8 cellular contexts compared by ENCODE assay signal in the genomic region with DNA sequence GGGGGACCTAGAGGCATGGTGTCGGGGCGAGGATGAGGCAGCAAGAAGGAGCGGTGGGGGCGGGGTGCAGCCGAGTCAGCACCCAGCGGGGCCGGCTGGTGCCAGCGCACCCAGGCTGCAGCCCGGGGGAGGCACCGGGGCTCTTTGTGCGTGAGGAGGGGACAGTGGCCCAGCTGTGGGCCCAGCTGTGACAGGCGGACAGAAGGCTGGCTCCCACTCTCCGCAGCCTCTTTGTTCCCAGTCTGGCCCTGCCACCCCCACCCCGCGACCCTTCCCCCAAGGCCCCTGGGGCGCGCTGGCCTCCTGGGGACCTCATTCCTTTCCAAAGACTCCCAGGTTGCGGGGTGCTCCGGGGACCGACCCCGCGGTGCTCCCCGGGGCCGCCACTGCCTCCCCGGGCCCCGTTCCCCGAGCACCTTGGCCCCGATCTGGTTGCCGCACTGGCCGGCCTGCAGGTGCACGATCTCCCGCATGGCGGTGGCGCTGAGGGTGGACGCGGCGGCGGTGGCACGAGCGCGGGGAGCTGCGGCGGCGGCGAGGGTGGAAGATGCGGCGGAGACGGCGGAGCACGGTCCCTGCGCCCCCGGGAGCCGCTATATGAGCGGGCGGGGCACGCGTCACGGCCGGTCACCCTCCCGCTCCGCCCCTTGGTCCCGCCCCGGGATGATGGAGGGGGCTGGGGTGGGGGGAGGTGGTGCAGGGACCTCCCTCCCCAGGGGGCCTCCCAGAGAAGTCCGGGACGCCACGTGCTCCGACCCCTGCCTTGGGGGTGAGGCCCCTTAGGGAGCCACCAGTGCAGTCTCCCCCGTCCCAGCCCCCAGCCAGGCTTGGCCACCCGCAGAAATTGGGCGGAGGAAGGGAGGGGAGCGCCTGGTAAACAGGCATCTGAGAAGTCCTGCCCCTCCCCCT. TPM values are rescaled to one million over a fixed set of nuclear protein-coding genes. Genes with fewer than 3 reads are reported as not detected.
DNase-seq lines count a peak whose midpoint lies in the region; ATAC-seq, FAIRE-seq and TF ChIP-seq lines count a peak whose summit lies in the region.

A gene (minus strand): TSS at position 570 of the 909 bp plus-strand sequence. CDS start 97 bp downstream, at position 473.

- no peak for TF ChIP-seq CTCF in WTC11 (IDR thresholded peaks at IDR 0.05)
- no peak for TF ChIP-seq CTCF in endothelial cell of umbilical vein (IDR thresholded peaks at IDR 0.05; ENCODE audit: extremely low read depth in 1 of 2, insufficient read depth in 1 of 2, low read depth in 1 of 2, low read length in 2 of 2)
- peak; percentile 23 for TF ChIP-seq CTCF in neural crest cell (conservative IDR thresholded peaks at IDR 0.05)

- no peaks in the 10 kb centered on the region for H3K9me1 ChIP-seq in endothelial cell of umbilical vein (replicated peaks; ENCODE audit: control insufficient read depth, extremely low read depth, insufficient read depth, low read length)

- TF ChIP-seq POLR2A in endothelial cell of umbilical vein (IDR thresholded peaks at IDR 0.05; ENCODE audit: low read depth, low read length): no peak

- H3K27ac ChIP-seq in endothelial cell of umbilical vein (ENCODE audit: insufficient read depth, low read depth, low read length): no peak within 1 kb of the TSS

- H3K9me3 ChIP-seq in endothelial cell of umbilical vein (replicated peaks; ENCODE audit: control insufficient read depth, insufficient read depth, low read length): no peaks in the 10 kb centered on the region

- no peak within 1 kb of the TSS for H2AFZ ChIP-seq in endothelial cell of umbilical vein (ENCODE audit: low read depth, low read length)

- H3K4me1 ChIP-seq in endothelial cell of umbilical vein (ENCODE audit: control insufficient read depth, extremely low read depth, insufficient read depth, low read length): no peaks in the 10 kb centered on the region

- H3K9me3 Mint-ChIP-seq in WTC11 (no peaks in the 10 kb centered on the region), neural crest cell (no peaks in the 10 kb centered on the region)

- no peak within 1 kb of the TSS for H3K9ac ChIP-seq in endothelial cell of umbilical vein (replicated peaks; ENCODE audit: extremely low read depth, insufficient read depth, low read length)

- H4K20me1 ChIP-seq in endothelial cell of umbilical vein (replicated peaks; ENCODE audit: control insufficient read depth, extremely low read depth, insufficient read depth, low read length): no peaks in the 10 kb centered on the region

- CTCF ChIA-PET in WTC11 (lab: Charles Lee): interaction anchor here (0.8 to 1.8 kb wide), 5 partner anchors 14 to 362 kb away, joined by 3 to 7 read pairs (median 4); a partner anchor contains a TSS
- CTCF ChIA-PET in endothelial cell of umbilical vein (lab: Charles Lee): no interaction called here

- no peaks in the 10 kb centered on the region for H3K79me2 ChIP-seq in endothelial cell of umbilical vein (ENCODE audit: control insufficient read depth, insufficient read depth, low read length)

- H3K36me3 Mint-ChIP-seq in WTC11 (no peaks in the 10 kb centered on the region), neural crest cell (ENCODE audit: low read depth) (no peaks in the 10 kb centered on the region)

- H3K4me3 Mint-ChIP-seq in WTC11 (peak within 1 kb of the TSS; percentile 83), neural crest cell (peak within 1 kb of the TSS; percentile 90)

- H3K27me3 ChIP-seq in endothelial cell of umbilical vein (ENCODE audit: control insufficient read depth in 2 of 2, insufficient read depth in 2 of 2, low read length in 2 of 2): peaks cover 16 to 24% of the 10 kb centered on the region in 2 experiments

- intact Hi-C loops in endothelial cell of umbilical vein (cut with micrococcal nuclease): no loop called here

- no peak for FAIRE-seq in endothelial cell of umbilical vein (lab: Jason Lieb, UNC)

- H3K4me1 Mint-ChIP-seq in WTC11: peaks cover 6% of the 10 kb centered on the region
- H3K4me1 Mint-ChIP-seq in neural crest cell: peaks cover 13% of the 10 kb centered on the region

- no peak within 1 kb of the TSS for H3K27ac Mint-ChIP-seq in WTC11
- H3K27ac Mint-ChIP-seq in neural crest cell (ENCODE audit: unreplicated experiment): no peak within 1 kb of the TSS

- no peak within 1 kb of the TSS for H3K4me3 ChIP-seq in endothelial cell of umbilical vein (replicated peaks in 1 of 3; ENCODE audit: insufficient read depth in 1 of 3, low read depth in 1 of 3, low read length in 3 of 3)

- DNase-seq in NCI-H2227 (lab: John Stamatoyannopoulos, UW; ENCODE audit: unreplicated experiment): peak; percentile 48
- DNase-seq in NCI-H2227 treated with DMSO at 0.1 percent for 48 hours (lab: John Stamatoyannopoulos, UW): no peak
- DNase-seq in WTC11 (ENCODE audit: low spot score): peak; percentile 50
- no peak for DNase-seq in endothelial cell of umbilical vein (ENCODE audit: low read depth, low spot score)
- peak; percentile 21 for DNase-seq in neural crest cell (ENCODE audit: low read depth, low spot score)
- DNase-seq in NCI-H524 treated with DMSO at 0.1 percent for 48 hours (lab: John Stamatoyannopoulos, UW): no peak

- H3K36me3 ChIP-seq in endothelial cell of umbilical vein (ENCODE audit: control insufficient read depth in 2 of 2, extremely low read depth in 1 of 2, insufficient read depth in 2 of 2, low read length in 2 of 2): no peaks in the 10 kb centered on the region

- peaks cover 31% of the 10 kb centered on the region for H3K27me3 Mint-ChIP-seq in WTC11 (ENCODE audit: low read depth)
- peaks cover 35% of the 10 kb centered on the region for H3K27me3 Mint-ChIP-seq in neural crest cell (ENCODE audit: low read depth)

- POLR2A ChIA-PET in WTC11 (lab: Charles Lee): no interaction called here
- POLR2A ChIA-PET in endothelial cell of umbilical vein (lab: Charles Lee): no interaction called here

- BruUV-seq in endothelial cell of umbilical vein (replicated peaks; lab: Mats Ljungman, UMichigan): no TSS peak

- no peak within 1 kb of the TSS for H3K4me2 ChIP-seq in endothelial cell of umbilical vein (ENCODE audit: insufficient read depth, low read length)

- peak; percentile 63 for ATAC-seq in WTC11
- ATAC-seq in GM18867 (IDR thresholded peaks at IDR 0.05; ENCODE audit: unreplicated experiment): no peak
- ATAC-seq in GM19455 (IDR thresholded peaks at IDR 0.05; ENCODE audit: unreplicated experiment): no peak

- dilution Hi-C loops in endothelial cell of umbilical vein (cut with MboI; ENCODE audit: extremely low pct_ligation_motif_present, low sequenced_read_pairs): no loop called here

TF ChIP-seq in WTC11, 78 proteins besides CTCF, POLR2A, EP300 and RAD21 (continues in another document):
- TF ChIP-seq ZNF263 (CRISPR knock-in tag; IDR thresholded peaks at IDR 0.05; ENCODE audit: low read depth) (peak; percentile 75; the same call in 1 of the 2 replicates), ZBTB21 (CRISPR knock-in tag; IDR thresholded peaks at IDR 0.05; ENCODE audit: borderline replicate concordance) (peak; percentile 66; the same call in 1 of the 2 replicates), ZNF423 (CRISPR knock-in tag; IDR thresholded peaks at IDR 0.05) (peak; percentile 49), SP1 (CRISPR knock-in tag; conservative IDR thresholded peaks at IDR 0.05) (peak; percentile 70), CBFB (CRISPR knock-in tag; IDR thresholded peaks at IDR 0.05; ENCODE audit: low read depth) (0 out of 2 replicates have a peak, but pooled peaks have one; percentile 28), FOXK1 (CRISPR knock-in tag; IDR thresholded peaks at IDR 0.05) (0 out of 2 replicates have a peak, but pooled peaks have one; percentile 5)

TF ChIP-seq in endothelial cell of umbilical vein, 7 proteins besides CTCF, POLR2A, EP300 and RAD21:
- TF ChIP-seq MYC (IDR thresholded peaks at IDR 0.05; ENCODE audit: low read depth, low read length): no peak
- no peak for TF ChIP-seq JUN (IDR thresholded peaks at IDR 0.05; ENCODE audit: borderline replicate concordance, insufficient read depth, insufficient read length, low read depth)
- TF ChIP-seq FOS (IDR thresholded peaks at IDR 0.05; ENCODE audit: borderline replicate concordance, insufficient read depth, low read length): no peak
- TF ChIP-seq, protein P1, sequence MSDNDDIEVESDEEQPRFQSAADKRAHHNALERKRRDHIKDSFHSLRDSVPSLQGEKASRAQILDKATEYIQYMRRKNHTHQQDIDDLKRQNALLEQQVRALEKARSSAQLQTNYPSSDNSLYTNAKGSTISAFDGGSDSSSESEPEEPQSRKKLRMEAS (IDR thresholded peaks at IDR 0.05; ENCODE audit: insufficient read depth, insufficient read length): no peak
- peak; percentile 88 for TF ChIP-seq EZH2 (IDR thresholded peaks at IDR 0.05; ENCODE audit: borderline replicate concordance, low read depth, low read length, severe bottlenecking)
- no peak for TF ChIP-seq GATA2 (IDR thresholded peaks at IDR 0.05; ENCODE audit: insufficient read depth, insufficient read length, low read depth, low read length)
- TF ChIP-seq POLR2AphosphoS5 (IDR thresholded peaks at IDR 0.05; ENCODE audit: insufficient read depth, low read depth, low read length): no peak
TF ChIP-seq in endothelial cell of umbilical vein: peak in this region for 1.

RNA-seq across cellular contexts. Expression of the gene that starts here (rescaled TPM):
- total RNA-seq in WTC11 (2021) (18.5 to 33.1 TPM (median 30.2 TPM) in 3 replicates), endothelial cell of umbilical vein (not detected in 2 replicates), neural crest cell (27.7 and 39.9 TPM in 2 replicates)
- polyA plus RNA-seq in endothelial cell of umbilical vein: not detected in 2 replicates
- polyA plus RNA-seq in endothelial cell of umbilical vein (2011; cell fraction: cytosol; rRNA removed): not detected in 2 replicates
- polyA plus RNA-seq in endothelial cell of umbilical vein (2011; cell fraction: nucleus; rRNA removed): not detected in 2 replicates
- polyA plus RNA-seq in endothelial cell of umbilical vein (2012): 0.12 and 0.30 TPM in 2 replicates
- polyA minus RNA-seq in endothelial cell of umbilical vein: not detected in 2 replicates
- polyA minus RNA-seq in endothelial cell of umbilical vein (2011; cell fraction: cytosol; rRNA and poly(A)+ RNA removed): not detected
- not detected in 2 replicates for polyA minus RNA-seq in endothelial cell of umbilical vein (2011; cell fraction: nucleus; rRNA and poly(A)+ RNA removed)

Comparison
In these comparisons a context has a peak if more than half of its experiments do, and no peak if none do; other contexts are left out.
1. RNA of the gene that starts here (total RNA-seq): 27.7 to 39.9 TPM in neural crest cell and 18.5 to 33.1 TPM in WTC11; not detected in endothelial cell of umbilical vein; every median in the first group is over 10 times any median in the second.
2. DNase-seq: peak in NCI-H2227 (single experiment), WTC11 (single experiment) and neural crest cell (single experiment); none in NCI-H2227 treated with DMSO at 0.1 percent for 48 hours (single experiment), endothelial cell of umbilical vein (single experiment) and NCI-H524 treated with DMSO at 0.1 percent for 48 hours (single experiment).